In genomic region chr3:40672861-40673260, GRCh38 we compare ENCODE assay signal across 16 cellular contexts.
DNase-seq lines count a peak whose midpoint lies in the region; ATAC-seq and TF ChIP-seq lines count a peak whose summit lies in the region.
"Had no signal": no experiment of that assay in that cellular context is flagged by ENCODE, and none has a peak within 500 bp of the region (broad histone marks: within the 10 kb centered on the region; RNA-seq: fewer than 3 reads in every experiment).

No MANE protein-coding gene starts in this region.

- H3K36me3 ChIP-seq in colonic mucosa: no peaks in the 10 kb centered on the region
- H3K36me3 ChIP-seq in mucosa of descending colon (ENCODE audit: low read depth): no peaks in the 10 kb centered on the region
- H3K36me3 ChIP-seq: BLaER1 treated with 17β-estradiol and CSF1 and Interleukin-3, amounts not matched to agents 10 nM and 100 nM had no signal

- TF ChIP-seq CTCF in colonic mucosa (IDR thresholded peaks at IDR 0.05) (peak; percentile 7), mucosa of descending colon (IDR thresholded peaks at IDR 0.05) (no peak)

- no peak overlapping the region for H3K9ac ChIP-seq in colonic mucosa (ENCODE audit: low read depth in 2 of 2, low read length in 2 of 2)
- H3K9ac ChIP-seq: BLaER1 treated with 17β-estradiol and CSF1 and Interleukin-3, amounts not matched to agents 10 nM and 100 nM had no signal

- H3K4me1 ChIP-seq in colonic mucosa (no peaks in the 10 kb centered on the region), mucosa of descending colon (ENCODE audit: low read depth) (no peaks in the 10 kb centered on the region)
- H3K4me1 ChIP-seq: A549; BLaER1 treated with 17β-estradiol and CSF1 and Interleukin-3, amounts not matched to agents 10 nM and 100 nM; Caco-2 had no signal

- intact Hi-C loops in colonic mucosa (cut with DNase I) (no loop called here), mucosa of descending colon (cut with DNase I, micrococcal nuclease) (no loop called here)

- H3K4me3 ChIP-seq in colonic mucosa (no peak overlapping the region), mucosa of descending colon (no peak overlapping the region)
- H3K4me3 ChIP-seq: A549; BLaER1 treated with 17β-estradiol and CSF1 and Interleukin-3, amounts not matched to agents 10 nM and 100 nM had no signal

- ATAC-seq in mucosa of descending colon: peak; percentile 71
- ATAC-seq in GM21367 (IDR thresholded peaks at IDR 0.05; ENCODE audit: unreplicated experiment): no peak
- ATAC-seq: A549; CD8-positive, alpha-beta T cell had no signal

- H3K27me3 ChIP-seq in colonic mucosa: no peaks in the 10 kb centered on the region
- H3K27me3 ChIP-seq: BLaER1 treated with 17β-estradiol and CSF1 and Interleukin-3, amounts not matched to agents 10 nM and 100 nM had no signal

- DNase-seq in NCI-H2227 (lab: John Stamatoyannopoulos, UW; ENCODE audit: unreplicated experiment) (peak; percentile 23), colonic mucosa (no peak), mucosa of descending colon (no peak), NCI-H524 treated with DMSO at 0.1 percent for 48 hours (lab: John Stamatoyannopoulos, UW) (no peak)
- DNase-seq: AML-193; Caco-2; Calu3; CD4-positive, alpha-beta T cell; CD8-positive, alpha-beta T cell; DMS79 treated with DMSO at 0.1 percent for 48 hours; GF-D8 had no signal

- H3K9me3 ChIP-seq in colonic mucosa (no peaks in the 10 kb centered on the region), mucosa of descending colon (no peaks in the 10 kb centered on the region)
- H3K9me3 ChIP-seq: A549 had no signal

- H3K27ac ChIP-seq in colonic mucosa: no peak overlapping the region
- H3K27ac ChIP-seq: 22Rv1; A549; BLaER1 treated with 17β-estradiol and CSF1 and Interleukin-3, amounts not matched to agents 10 nM and 100 nM; C4-2B had no signal
